8 cellular contexts compared by ENCODE assay signal in genomic region chr4:80185787-80186548, GRCh38. TPM values are rescaled to one million over a fixed set of nuclear protein-coding genes. Genes with fewer than 3 reads are reported as not detected.
DNase-seq lines count a peak whose midpoint lies in the region; ATAC-seq, FAIRE-seq and TF ChIP-seq lines count a peak whose summit lies in the region.

No MANE protein-coding gene starts in this region.

- no peak overlapping the region for H3K4me3 ChIP-seq in DND-41 (ENCODE audit: low read depth in 1 of 2, low read length in 2 of 2)
- no peak overlapping the region for H3K4me3 ChIP-seq in endothelial cell of umbilical vein (replicated peaks in 1 of 3; ENCODE audit: insufficient read depth in 1 of 3, low read depth in 1 of 3, low read length in 3 of 3)
- peak overlapping the region in 1 of 2 donors; percentile 61 for H3K4me3 ChIP-seq in left lung

- no peaks in the 10 kb centered on the region for H3K27me3 Mint-ChIP-seq in T-helper 17 cell

- H3K36me3 ChIP-seq in DND-41 (ENCODE audit: insufficient read depth, low read length) (no peaks in the 10 kb centered on the region), endothelial cell of umbilical vein (ENCODE audit: control insufficient read depth in 2 of 2, extremely low read depth in 1 of 2, insufficient read depth in 2 of 2, low read length in 2 of 2) (no peaks in the 10 kb centered on the region), left lung (no peaks in the 10 kb centered on the region)

- TF ChIP-seq CTCF in DND-41 (IDR thresholded peaks at IDR 0.05; ENCODE audit: borderline replicate concordance, extremely low read depth, low read length, poor library complexity, severe bottlenecking), result no peak
- no peak for TF ChIP-seq CTCF in endothelial cell of umbilical vein (IDR thresholded peaks at IDR 0.05; ENCODE audit: extremely low read depth in 1 of 2, insufficient read depth in 1 of 2, low read depth in 1 of 2, low read length in 2 of 2)
- no peak for TF ChIP-seq CTCF in left lung (IDR thresholded peaks at IDR 0.05)

- peaks cover 38% of the 10 kb centered on the region for H3K4me1 Mint-ChIP-seq in T-helper 17 cell

- ATAC-seq in DND-41 (ENCODE audit: insufficient read depth, low read depth) (no peak), T-helper 17 cell (no peak), left lung (no peak)

- peak; percentile 56 for FAIRE-seq in endothelial cell of umbilical vein (lab: Jason Lieb, UNC)

- no peak overlapping the region for H2AFZ ChIP-seq in DND-41 (ENCODE audit: low read depth, low read length)
- no peak overlapping the region for H2AFZ ChIP-seq in endothelial cell of umbilical vein (ENCODE audit: low read depth, low read length)

- no TSS peak for BruUV-seq in endothelial cell of umbilical vein (replicated peaks; lab: Mats Ljungman, UMichigan)

- dilution Hi-C loops in endothelial cell of umbilical vein (cut with MboI; ENCODE audit: extremely low pct_ligation_motif_present, low sequenced_read_pairs), result no loop called here

- H3K9ac ChIP-seq in DND-41 (ENCODE audit: low read depth, low read length) (no peak overlapping the region), endothelial cell of umbilical vein (replicated peaks; ENCODE audit: extremely low read depth, insufficient read depth, low read length) (no peak overlapping the region)

- H4K20me1 ChIP-seq in DND-41 (ENCODE audit: insufficient read depth, low read length) (no peaks in the 10 kb centered on the region), endothelial cell of umbilical vein (replicated peaks; ENCODE audit: control insufficient read depth, extremely low read depth, insufficient read depth, low read length) (no peaks in the 10 kb centered on the region)

- no peak overlapping the region; the same call in 1 of the 2 replicates for H3K27ac ChIP-seq in DND-41 (ENCODE audit: low read length)
- no peak overlapping the region for H3K27ac ChIP-seq in endothelial cell of umbilical vein (ENCODE audit: insufficient read depth, low read depth, low read length)
- H3K27ac ChIP-seq in left lung, result no peak overlapping the region

- H3K4me1 ChIP-seq in DND-41 (ENCODE audit: insufficient read depth, low read length), result peaks cover 52% of the 10 kb centered on the region
- H3K4me1 ChIP-seq in endothelial cell of umbilical vein (ENCODE audit: control insufficient read depth, extremely low read depth, insufficient read depth, low read length), result peaks cover 27% of the 10 kb centered on the region
- peaks cover 12 to 39% of the 10 kb centered on the region in 2 donors for H3K4me1 ChIP-seq in left lung

- H3K4me2 ChIP-seq in DND-41 (ENCODE audit: insufficient read depth, low read length) (peak overlapping the region; percentile 66; the same call in 1 of the 2 replicates), endothelial cell of umbilical vein (ENCODE audit: insufficient read depth, low read length) (no peak overlapping the region)

- DNase-seq in DND-41, result no peak
- no peak for DNase-seq in T-helper 17 cell
- no peak for DNase-seq in endothelial cell of umbilical vein (ENCODE audit: low read depth, low spot score)
- peak; percentile 53 for DNase-seq in pons (ENCODE audit: low spot score)
- DNase-seq in GDM1 (lab: John Stamatoyannopoulos, UW), result no peak
- DNase-seq in iPS-NIHi7 (ENCODE audit: extremely low spot score), result no peak
- DNase-seq in left lung, result no peak
- DNase-seq in NCI-H146 treated with DMSO at 0.1 percent for 48 hours (lab: John Stamatoyannopoulos, UW; ENCODE audit: unreplicated experiment), result no peak

- H3K4me3 Mint-ChIP-seq in T-helper 17 cell, result peak overlapping the region; percentile 97

- POLR2A ChIA-PET in endothelial cell of umbilical vein (lab: Charles Lee), result interaction anchor here (0.6 to 1.4 kb wide), 2 partner anchors 16 to 38 kb away, joined by 4 read pairs; no protein-coding TSS in a partner anchor

- no peaks in the 10 kb centered on the region for H3K9me1 ChIP-seq in endothelial cell of umbilical vein (replicated peaks; ENCODE audit: control insufficient read depth, extremely low read depth, insufficient read depth, low read length)

- H3K36me3 Mint-ChIP-seq in T-helper 17 cell (ENCODE audit: low read depth), result peaks cover 3% of the 10 kb centered on the region

- peak overlapping the region; percentile 96 for H3K27ac Mint-ChIP-seq in T-helper 17 cell

- CTCF ChIA-PET in endothelial cell of umbilical vein (lab: Charles Lee), result interaction anchor here (1.0 to 9.8 kb wide), 10 partner anchors 10 to 269 kb away, joined by 3 to 104 read pairs (median 7); partner anchors contain the start of genes ANTXR2 and PRDM8

- intact Hi-C loops in endothelial cell of umbilical vein (cut with micrococcal nuclease), result loop anchor here (2.0 kb wide), 1 partner anchor 17 kb away; no protein-coding TSS in a partner anchor
- intact Hi-C loops in left lung (cut with DNase I), result no loop called here

- H3K27me3 ChIP-seq in DND-41 (ENCODE audit: insufficient read depth, low read length, poor library complexity), result no peaks in the 10 kb centered on the region
- peaks cover 58 to 65% of the 10 kb centered on the region in 2 experiments for H3K27me3 ChIP-seq in endothelial cell of umbilical vein (ENCODE audit: control insufficient read depth in 2 of 2, insufficient read depth in 2 of 2, low read length in 2 of 2)
- peaks cover 61 to 88% of the 10 kb centered on the region in 2 donors for H3K27me3 ChIP-seq in left lung

- TF ChIP-seq POLR2A in endothelial cell of umbilical vein (IDR thresholded peaks at IDR 0.05; ENCODE audit: low read depth, low read length), result no peak

- no peaks in the 10 kb centered on the region for H3K9me3 ChIP-seq in DND-41 (ENCODE audit: insufficient read depth, low read length, severe bottlenecking)
- H3K9me3 ChIP-seq in T-helper 17 cell (ENCODE audit: control insufficient read depth, low read length, poor library complexity, severe bottlenecking), result no peaks in the 10 kb centered on the region
- H3K9me3 ChIP-seq in endothelial cell of umbilical vein (replicated peaks; ENCODE audit: control insufficient read depth, insufficient read depth, low read length), result no peaks in the 10 kb centered on the region
- H3K9me3 ChIP-seq in left lung, result no peaks in the 10 kb centered on the region

- H3K79me2 ChIP-seq in DND-41 (ENCODE audit: insufficient read depth, low read length) (no peaks in the 10 kb centered on the region), endothelial cell of umbilical vein (ENCODE audit: control insufficient read depth, insufficient read depth, low read length) (no peaks in the 10 kb centered on the region)

TF ChIP-seq in endothelial cell of umbilical vein, 7 proteins besides CTCF, POLR2A, EP300 and RAD21:
- TF ChIP-seq EZH2 (IDR thresholded peaks at IDR 0.05; ENCODE audit: borderline replicate concordance, low read depth, low read length, severe bottlenecking) (peak; percentile 90), FOS (IDR thresholded peaks at IDR 0.05; ENCODE audit: borderline replicate concordance, insufficient read depth, low read length) (no peak), GATA2 (IDR thresholded peaks at IDR 0.05; ENCODE audit: insufficient read depth, insufficient read length, low read depth, low read length) (no peak), POLR2AphosphoS5 (IDR thresholded peaks at IDR 0.05; ENCODE audit: insufficient read depth, low read depth, low read length) (no peak), JUN (IDR thresholded peaks at IDR 0.05; ENCODE audit: borderline replicate concordance, insufficient read depth, insufficient read length, low read depth) (no peak), MYC (IDR thresholded peaks at IDR 0.05; ENCODE audit: low read depth, low read length) (no peak)
- TF ChIP-seq, protein P1, sequence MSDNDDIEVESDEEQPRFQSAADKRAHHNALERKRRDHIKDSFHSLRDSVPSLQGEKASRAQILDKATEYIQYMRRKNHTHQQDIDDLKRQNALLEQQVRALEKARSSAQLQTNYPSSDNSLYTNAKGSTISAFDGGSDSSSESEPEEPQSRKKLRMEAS (IDR thresholded peaks at IDR 0.05; ENCODE audit: insufficient read depth, insufficient read length), result no peak

RNA-seq across cellular contexts. Expression of gene PRDM8, which starts 11.3 kb away (rescaled TPM):
- 10 to 100 TPM; 10.2 to 20.0 TPM for total RNA-seq in T-helper 17 cell
- total RNA-seq in endothelial cell of umbilical vein, result 0.42 and 0.82 TPM in 2 replicates
- polyA plus RNA-seq in endothelial cell of umbilical vein, result 0.28 and 0.67 TPM in 2 replicates
- polyA plus RNA-seq in endothelial cell of umbilical vein (2011; cell fraction: cytosol; rRNA removed), result 0.34 TPM in 2 replicates
- 2.3 and 2.5 TPM in 2 replicates for polyA plus RNA-seq in endothelial cell of umbilical vein (2011; cell fraction: nucleus; rRNA removed)
- 1.2 TPM in 2 replicates for polyA plus RNA-seq in endothelial cell of umbilical vein (2012)
- 0.22 and 0.34 TPM in 2 replicates for polyA minus RNA-seq in endothelial cell of umbilical vein
- polyA minus RNA-seq in endothelial cell of umbilical vein (2011; cell fraction: cytosol; rRNA and poly(A)+ RNA removed), result not detected
- polyA minus RNA-seq in endothelial cell of umbilical vein (2011; cell fraction: nucleus; rRNA and poly(A)+ RNA removed), result 1.3 and 1.9 TPM in 2 replicates
- total RNA-seq in left lung, result 1 to 10 TPM in 1 of 2 donors, under 1 TPM in 1; 0.52 to 1.9 TPM
